Comparison of ENCODE assay signal across 8 cellular contexts in genomic region chr1:1115830-1116700, GRCh38. TPM values are rescaled to one million over a fixed set of nuclear protein-coding genes. Genes with fewer than 3 reads are reported as not detected.
A peak's percentile ranks its signal among the peaks of the same experiment; 100 is the strongest.
DNase-seq lines count a peak whose midpoint lies in the region; ATAC-seq, FAIRE-seq and TF ChIP-seq lines count a peak whose summit lies in the region.

Gene C1orf159 (minus strand): TSS chr1:1116089. CDS start chr1:1091543, 24,546 bp downstream.

- H3K36me3 ChIP-seq in right atrium auricular region, result no peaks in the 10 kb centered on the region
- H3K36me3 ChIP-seq in prostate gland, result no peaks in the 10 kb centered on the region

- H3K27me3 ChIP-seq in right atrium auricular region, result no peaks in the 10 kb centered on the region
- no peaks in the 10 kb centered on the region for H3K27me3 ChIP-seq in prostate gland (replicated peaks; ENCODE audit: insufficient read depth)

- peak; percentile 95 for DNase-seq in NCI-H1694 treated with DMSO at 0.1 percent for 48 hours (lab: John Stamatoyannopoulos, UW)
- peak; percentile 96 to 99 (median 97) for DNase-seq in T-helper 2 cell
- peak; percentile 74 to 99 (median 98) for DNase-seq in anterior cingulate cortex (lab: John Stamatoyannopoulos, UW)
- DNase-seq in right atrium auricular region (ENCODE audit: low spot score), result peak; percentile 99
- peak; percentile 99 for DNase-seq in prostate gland (ENCODE audit: low spot score)
- DNase-seq in urothelium cell line (ENCODE audit: low spot score), result peak; percentile 97

- peak; percentile 50 for FAIRE-seq in urothelium cell line (lab: Jason Lieb, UNC)

- TF ChIP-seq CTCF in right atrium auricular region (IDR thresholded peaks at IDR 0.05) (no peak), prostate gland (IDR thresholded peaks at IDR 0.05) (peak in 2 of 4 experiments; percentile 40 to 69)

- intact Hi-C loops in prostate gland (cut with DNase I), result no loop called here

- peaks cover 0 to 14% of the 10 kb centered on the region in 2 donors for H3K4me1 ChIP-seq in right atrium auricular region
- H3K4me1 ChIP-seq in prostate gland (replicated peaks), result no peaks in the 10 kb centered on the region

- TF ChIP-seq POLR2A in GM15510 (IDR thresholded peaks at IDR 0.05; ENCODE audit: borderline replicate concordance, extremely low read depth, insufficient read length) (peak; percentile 49), prostate gland (IDR thresholded peaks at IDR 0.05) (peak; percentile 6)

- H3K27ac ChIP-seq in right atrium auricular region (peak within 1 kb of the TSS; percentile 75 to 81), prostate gland (peak within 1 kb of the TSS; percentile 69 to 74)

- ATAC-seq in HG02885 (IDR thresholded peaks at IDR 0.05; ENCODE audit: poor library complexity, unreplicated experiment), result peak; percentile 91

- under 1% methylated on average over 108 of the region's 124 CpGs for WGBS in prostate gland

- H3K4me3 ChIP-seq in right atrium auricular region (peak within 1 kb of the TSS; percentile 98), prostate gland (peak within 1 kb of the TSS; percentile 94 to 99)

- H3K9me3 ChIP-seq in right atrium auricular region, result peaks cover 0 to 6% of the 10 kb centered on the region in 2 donors
- H3K9me3 ChIP-seq in prostate gland, result no peaks in the 10 kb centered on the region

RNA-seq across cellular contexts. Expression of gene C1orf159, which starts in this region (rescaled TPM):
- 1 to 10 TPM; 4.4 to 4.6 TPM for total RNA-seq in right atrium auricular region
- total RNA-seq in prostate gland, result 10 to 100 TPM; 20.0 to 26.4 TPM

Comparison
In these comparisons a context has a peak if more than half of its experiments do, and no peak if none do; other contexts are left out.
1. Peak in every context shown above with its lines: DNase-seq, ATAC-seq, H3K4me3 ChIP-seq and H3K27ac ChIP-seq.